Comparison of ENCODE assay signal across 16 cellular contexts in the genomic region with DNA sequence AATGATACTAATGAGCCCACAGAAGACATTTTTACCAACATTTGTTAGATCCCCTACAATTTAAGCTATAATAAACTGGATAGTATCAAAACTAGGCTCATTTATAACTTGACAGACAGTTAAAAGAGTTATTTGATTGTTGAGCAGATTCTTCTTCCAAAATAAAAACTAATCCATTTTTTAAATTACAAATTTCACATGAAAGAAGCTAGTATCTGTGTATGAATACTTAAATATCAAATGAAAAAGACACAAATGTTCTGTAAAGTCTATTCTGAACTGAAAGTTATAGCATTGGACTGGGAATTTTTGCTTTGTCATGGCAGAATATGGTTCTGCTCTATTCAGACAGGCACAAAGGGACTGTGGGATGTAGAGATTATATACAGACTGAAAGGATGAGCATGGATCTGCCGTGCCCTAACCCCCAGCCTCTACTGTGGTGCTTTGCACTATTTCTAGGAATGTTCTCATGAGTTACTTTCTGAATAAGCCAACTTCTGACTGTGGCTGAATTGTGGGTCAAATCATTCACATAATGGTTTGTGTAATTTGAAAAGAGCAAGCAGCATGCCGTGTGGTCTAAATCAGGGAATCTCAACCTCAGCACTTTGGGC.
DNase-seq lines count a peak whose midpoint lies in the region; ATAC-seq and TF ChIP-seq lines count a peak whose summit lies in the region.
"Had no signal": no experiment of that assay in that cellular context is flagged by ENCODE, and none has a peak within 500 bp of the region (broad histone marks: within the 10 kb centered on the region; RNA-seq: fewer than 3 reads in every experiment).

No MANE protein-coding gene starts in this region.

- no peak overlapping the region for H3K4ac ChIP-seq in neuronal stem cell (ENCODE audit: low read length)

- WGBS in esophagus squamous epithelium, 2 donors = 49 to 54% methylated on average over 2 of the region's 2 CpGs
- no CpG with 5 or more reads among the region's 2 CpGs for WGBS in neuronal stem cell (ENCODE audit: extremely low coverage in 2 of 2, insufficient read length in 2 of 2, insufficient replicate concordance in 1 of 2), 2 donors

- ATAC-seq in stimulated activated naive CD8-positive, alpha-beta T cell treated with anti-CD3 and anti-CD28 coated beads, Interleukin-15, Interleukin-2, amounts not matched to agents 100 U/mL and 50 U/mL, for 24 hours = no peak
- ATAC-seq: GM12878 had no signal

- no peak overlapping the region for H3K23ac ChIP-seq in neuronal stem cell (ENCODE audit: low read depth, low read length, poor library complexity)

- no peak overlapping the region for H3K9ac ChIP-seq in neuronal stem cell (ENCODE audit: low read depth, low read length, poor library complexity)

- no peak overlapping the region for H2BK5ac ChIP-seq in neuronal stem cell (ENCODE audit: low read length)

- no peak overlapping the region for H3K14ac ChIP-seq in neuronal stem cell (ENCODE audit: low read length)

- H3K4me3 ChIP-seq in AG04450 (ENCODE audit: low read depth, low read length) (no peak overlapping the region), esophagus squamous epithelium (no peak overlapping the region), neuronal stem cell (ENCODE audit: low read length in 2 of 2) (no peak overlapping the region)
- H3K4me3 ChIP-seq: gastrocnemius medialis, GM12878 had no signal

- H3K27ac ChIP-seq in AG04450 (ENCODE audit: low read depth, low read length) (peak overlapping the region; percentile 92), esophagus squamous epithelium (peak overlapping the region; percentile 67 to 85 (median 80)), neuronal stem cell (replicated peaks; ENCODE audit: low read length) (peak overlapping the region; percentile 6)
- H3K27ac ChIP-seq: gastrocnemius medialis had no signal

- no peak overlapping the region for H2BK120ac ChIP-seq in neuronal stem cell (ENCODE audit: low read depth, low read length)

- no peaks in the 10 kb centered on the region for H3K27me3 ChIP-seq in AG04450 (ENCODE audit: control insufficient read depth, insufficient read depth, low read length)
- H3K27me3 ChIP-seq in esophagus squamous epithelium = no peaks in the 10 kb centered on the region
- H3K27me3 ChIP-seq in neuronal stem cell (ENCODE audit: control insufficient read depth in 3 of 3, insufficient read depth in 3 of 3, low read depth in 1 of 3, low read length in 3 of 3) = no peaks in the 10 kb centered on the region
- H3K27me3 ChIP-seq: BE2C, gastrocnemius medialis had no signal

- no peaks in the 10 kb centered on the region for H3K9me3 ChIP-seq in AG04450 (ENCODE audit: control insufficient read depth, insufficient read depth, low read length)
- H3K9me3 ChIP-seq in esophagus squamous epithelium = no peaks in the 10 kb centered on the region
- H3K9me3 ChIP-seq in neuronal stem cell (replicated peaks in 1 of 2; ENCODE audit: control insufficient read depth in 2 of 2, insufficient read depth in 1 of 2, low read depth in 1 of 2, low read length in 2 of 2) = no peaks in the 10 kb centered on the region
- H3K9me3 ChIP-seq: BE2C, gastrocnemius medialis had no signal

- POLR2A ChIA-PET in AG04450 (lab: Yijun Ruan, JAX) = interaction anchor here (1.5 kb wide), 2 partner anchors 38 to 84 kb away, joined by 4 to 5 read pairs; no protein-coding TSS in a partner anchor

- no peak overlapping the region for H2AK5ac ChIP-seq in neuronal stem cell (ENCODE audit: low read depth, low read length)

- intact Hi-C loops in esophagus squamous epithelium (cut with DNase I) = no loop called here

- H4K91ac ChIP-seq in neuronal stem cell (ENCODE audit: low read depth, low read length, poor library complexity) = no peak overlapping the region

- no peak overlapping the region for H4K8ac ChIP-seq in neuronal stem cell (ENCODE audit: low read depth, low read length)

- no peak for TF ChIP-seq CTCF in AG04450 (IDR thresholded peaks at IDR 0.05; ENCODE audit: low read depth, low read length)
- TF ChIP-seq CTCF in esophagus squamous epithelium (IDR thresholded peaks at IDR 0.05) = no peak

- H2BK15ac ChIP-seq in neuronal stem cell (ENCODE audit: low read length) = no peak overlapping the region

- H2AFZ ChIP-seq in neuronal stem cell (ENCODE audit: low read length) = peak overlapping the region; percentile 5

- H3K36me3 ChIP-seq in esophagus squamous epithelium (no peaks in the 10 kb centered on the region), neuronal stem cell (replicated peaks in 1 of 2; ENCODE audit: control insufficient read depth in 2 of 2, insufficient read depth in 2 of 2, low read length in 2 of 2) (no peaks in the 10 kb centered on the region)
- H3K36me3 ChIP-seq: BE2C, gastrocnemius medialis had no signal

- no peak for TF ChIP-seq POLR2A in esophagus squamous epithelium (IDR thresholded peaks at IDR 0.05)

- DNase-seq in AG04450 (ENCODE audit: low read depth, low spot score) (no peak), RPMI7951 (ENCODE audit: low read depth) (peak; percentile 7), esophagus squamous epithelium (lab: John Stamatoyannopoulos, UW) (no peak), neuronal stem cell (ENCODE audit: low spot score) (no peak), DMS 273 treated with DMSO at 0.1 percent for 48 hours (lab: John Stamatoyannopoulos, UW) (no peak), NCI-H1694 (lab: John Stamatoyannopoulos, UW) (no peak), NCI-H187 treated with DMSO at 0.1 percent for 48 hours (lab: John Stamatoyannopoulos, UW) (no peak)
- DNase-seq in stimulated activated naive CD8-positive, alpha-beta T cell treated with anti-CD3 and anti-CD28 coated beads, Interleukin-15, Interleukin-2, amounts not matched to agents 100 U/mL and 50 U/mL, for 24 hours = no peak
- DNase-seq: BE2C; gastrocnemius medialis; islet precursor cell; MV-4-11; nephron progenitor cell; Right ventricle myocardium superior; stimulated activated CD4-positive, alpha-beta T cell treated with anti-CD3 and anti-CD28 coated beads, Interleukin-15, amount 100 ng/mL, for 24 hours had no signal

- no peak overlapping the region for H3K4me2 ChIP-seq in neuronal stem cell (ENCODE audit: insufficient read depth, low read length, poor library complexity, severe bottlenecking)

- H3K79me1 ChIP-seq in neuronal stem cell (ENCODE audit: low read depth, low read length) = no peaks in the 10 kb centered on the region

- H3K4me1 ChIP-seq in esophagus squamous epithelium = peaks cover 0 to 34% (median 7%) of the 10 kb centered on the region in 3 donors
- peaks cover 0 to 11% of the 10 kb centered on the region in 2 donors for H3K4me1 ChIP-seq in neuronal stem cell (ENCODE audit: control insufficient read depth in 2 of 2, insufficient read depth in 1 of 2, low read depth in 1 of 2, low read length in 2 of 2)
- H3K4me1 ChIP-seq: BE2C, gastrocnemius medialis had no signal

- H2BK12ac ChIP-seq in neuronal stem cell (ENCODE audit: low read length) = no peak overlapping the region

- no peak overlapping the region for H3K18ac ChIP-seq in neuronal stem cell (ENCODE audit: low read length)

- CTCF ChIA-PET in AG04450 (lab: Charles Lee) = interaction anchor here (0.5 kb wide), 1 partner anchor 1146 kb away, joined by 4 read pairs; no protein-coding TSS in a partner anchor

Comparison
In these comparisons a context has a peak if more than half of its experiments do, and no peak if none do; other contexts are left out.
1. H3K27ac ChIP-seq: peak in every context shown above with its lines; median percentile 92 in AG04450; 80 in esophagus squamous epithelium; 6 in neuronal stem cell.